ENCODE assay signal across 9 cellular contexts in genomic region chr3:86990734-86991481, GRCh38. TPM values are rescaled to one million over a fixed set of nuclear protein-coding genes. Genes with fewer than 3 reads are reported as not detected.
A peak's percentile ranks its signal among the peaks of the same experiment; 100 is the strongest.
DNase-seq lines count a peak whose midpoint lies in the region; ATAC-seq, FAIRE-seq and TF ChIP-seq lines count a peak whose summit lies in the region.
"Had no signal": no experiment of that assay in that cellular context is flagged by ENCODE, and none has a peak within 500 bp of the region (broad histone marks: within the 10 kb centered on the region; RNA-seq: fewer than 3 reads in every experiment).

Gene VGLL3 (minus strand): TSS chr3:86991149. CDS start chr3:86990743, 406 bp downstream.

- H3K4me1 ChIP-seq in Peyer's patch (peaks cover 0 to 6% (median 0%) of the 10 kb centered on the region in 4 donors), H1 (replicated peaks in 1 of 4; ENCODE audit: control insufficient read depth in 3 of 4, insufficient read depth in 4 of 4, low read length in 3 of 4) (peaks cover 0 to 6% (median 2%) of the 10 kb centered on the region in 4 experiments; a peak in 5 of 7 replicates), lung (ENCODE audit: control insufficient read depth in 2 of 2, insufficient read depth in 2 of 2, low read length in 2 of 2) (peaks cover 0 to 2% of the 10 kb centered on the region in 2 donors), thoracic aorta (ENCODE audit: control insufficient read depth in 1 of 2, low read depth in 2 of 2) (peaks cover 16 to 30% of the 10 kb centered on the region in 2 donors)

- peak; percentile 48 for FAIRE-seq in H54 (lab: Jason Lieb, UNC)
- peak; percentile 19 for FAIRE-seq in H1 (lab: Jason Lieb, UNC)

- peak within 1 kb of the TSS; percentile 14 for H3K4ac ChIP-seq in H1 (replicated peaks; ENCODE audit: insufficient read length, low read depth, low read length)

- H2BK20ac ChIP-seq in H1 (ENCODE audit: low read length): peak within 1 kb of the TSS; percentile 88; the same call in 1 of the 2 replicates

- no peak within 1 kb of the TSS for H4K5ac ChIP-seq in H1 (ENCODE audit: insufficient read length, low read depth, low read length)

- H3K27ac ChIP-seq in Peyer's patch (peak within 1 kb of the TSS; percentile 52 to 80 (median 58)), H1 (ENCODE audit: low read depth, low read length) (peak within 1 kb of the TSS; percentile 27; the same call in 1 of the 2 replicates), lung (ENCODE audit: low read depth in 1 of 2, low read length in 1 of 2) (peak within 1 kb of the TSS; percentile 71 to 88), thoracic aorta (peak within 1 kb of the TSS; percentile 78 to 86)
- H3K27ac ChIP-seq: HL-60 had no signal

- H3K56ac ChIP-seq in H1 (replicated peaks; ENCODE audit: insufficient read length, low read depth, low read length): peak within 1 kb of the TSS; percentile 53

- H2BK5ac ChIP-seq in H1 (ENCODE audit: low read depth, low read length): no peak within 1 kb of the TSS; the same call in 1 of the 2 replicates

- peak within 1 kb of the TSS in 3 of 4 experiments; percentile 31 to 52 (median 45); a peak in 5 of 7 replicates for H3K9ac ChIP-seq in H1 (replicated peaks in 1 of 4; ENCODE audit: extremely low read depth in 1 of 4, low read depth in 3 of 4, low read length in 3 of 4)

- H2BK120ac ChIP-seq in H1 (replicated peaks; ENCODE audit: low read depth, low read length): peak within 1 kb of the TSS; percentile 87

- peak; percentile 82 for ATAC-seq in lung (ENCODE audit: insufficient read depth, low FRiP score)
- ATAC-seq in thoracic aorta (ENCODE audit: insufficient number of reproducible peaks, low FRiP score, low read depth): peak; percentile 38
- ATAC-seq in GM21576 (IDR thresholded peaks at IDR 0.05; ENCODE audit: unreplicated experiment): no peak

- H3K79me2 ChIP-seq in H1 (ENCODE audit: control insufficient read depth in 1 of 2, insufficient read depth in 2 of 2, low read length in 2 of 2): peaks cover 0 to 10% of the 10 kb centered on the region in 2 experiments; a peak in 2 of 4 replicates

- peak in 1 of 2 experiments; percentile 39; a peak in 1 of 3 replicates for TF ChIP-seq EP300 in H1 (IDR thresholded peaks at IDR 0.05; ENCODE audit: borderline replicate concordance in 1 of 2, low read depth in 2 of 2, low read length in 2 of 2)

- peak within 1 kb of the TSS; percentile 86 for H4K8ac ChIP-seq in H1 (ENCODE audit: extremely low read depth, insufficient read depth, low read length)

- no peak within 1 kb of the TSS; the same call in 1 of the 2 replicates for H2AK5ac ChIP-seq in H1 (ENCODE audit: low read depth, low read length)

- H2AFZ ChIP-seq in H1 (ENCODE audit: low read length): peak within 1 kb of the TSS; percentile 89

- H3K4me2 ChIP-seq in H1 (ENCODE audit: insufficient read depth in 1 of 2, low read depth in 2 of 2, low read length in 2 of 2): peak within 1 kb of the TSS; percentile 88 to 96

- WGBS in H1 (ENCODE audit: extremely low coverage in 1 of 2, insufficient coverage in 1 of 2, insufficient read length in 1 of 2, insufficient replicate concordance in 2 of 2, low coverage in 1 of 2, low lambda C conversion rate in 2 of 2, missing lambda C conversion rate in 1 of 2), 2 experiments: 1% methylated on average over 54 of the region's 77 CpGs; no CpG with 5 or more reads in 1 of the 2 experiments
- WGBS in lung, 2 donors: 1% methylated on average over 65 to 77 of the region's 77 CpGs

- peak within 1 kb of the TSS; percentile 36; the same call in 1 of the 2 replicates for H2BK15ac ChIP-seq in H1 (ENCODE audit: low read length)

- H3K23ac ChIP-seq in H1 (ENCODE audit: insufficient read length): no peak within 1 kb of the TSS

- peak; percentile 2 to 24; a peak in 1 of 4 replicates for TF ChIP-seq RAD21 in H1 (IDR thresholded peaks at IDR 0.05 in 1 of 2, conservative IDR thresholded peaks at IDR 0.05 in 1 of 2; ENCODE audit: low read depth in 2 of 2, low read length in 2 of 2)

- DNase-seq in BJ (ENCODE audit: low read depth): peak; percentile 43
- no peak for DNase-seq in H54 (ENCODE audit: insufficient read length, low spot score)
- DNase-seq in Peyer's patch: peak in 2 of 3 donors; percentile 54 to 55
- DNase-seq in H1 (ENCODE audit: low read depth in 1 of 2, low spot score in 2 of 2): peak; percentile 82 to 88
- peak; percentile 60 for DNase-seq in lung (ENCODE audit: low spot score)
- peak; percentile 21 for DNase-seq in thoracic aorta (ENCODE audit: low spot score)
- DNase-seq in NCI-H1694 treated with DMSO at 0.1 percent for 48 hours (lab: John Stamatoyannopoulos, UW): no peak

- H2BK12ac ChIP-seq in H1 (ENCODE audit: low read depth, low read length): peak within 1 kb of the TSS; percentile 78; the same call in 1 of the 2 replicates

- CTCF ChIA-PET in BJ (lab: Yijun Ruan, JAX) (interaction anchor here (0.9 to 3.5 kb wide), 6 partner anchors 92 to 218 kb away, joined by 3 to 19 read pairs (median 3); no protein-coding TSS in a partner anchor), H1 (lab: Charles Lee; ENCODE audit: partially characterized antibody) (interaction anchor here (0.8 to 1.3 kb wide), 3 partner anchors 20 to 89 kb away, joined by 3 to 4 read pairs (median 3); no protein-coding TSS in a partner anchor)

- no peaks in the 10 kb centered on the region; the same call in 1 of the 2 replicates for H3K79me1 ChIP-seq in H1 (ENCODE audit: low read depth, low read length)

- peaks cover 10% of the 10 kb centered on the region for H3K23me2 ChIP-seq in H1 (ENCODE audit: low read depth, low read length)

- H3K14ac ChIP-seq in H1 (ENCODE audit: insufficient read length): peak within 1 kb of the TSS; percentile 27

- TF ChIP-seq POLR2A in H54 (IDR thresholded peaks at IDR 0.05; ENCODE audit: low read depth, low read length): no peak
- no peak for TF ChIP-seq POLR2A in Peyer's patch (IDR thresholded peaks at IDR 0.05)
- peak in 1 of 2 experiments; percentile 48; a peak in 1 of 3 replicates for TF ChIP-seq POLR2A in H1 (IDR thresholded peaks at IDR 0.05; ENCODE audit: control extremely low read depth in 1 of 2, low read depth in 2 of 2, low read length in 2 of 2)

- H4K20me1 ChIP-seq in H1 (replicated peaks in 1 of 2; ENCODE audit: control insufficient read depth in 1 of 2, insufficient read depth in 2 of 2, low read length in 2 of 2): no peaks in the 10 kb centered on the region

- POLR2A ChIA-PET in BJ (lab: Charles Lee) (interaction anchor here (0.6 kb wide), 1 partner anchor 98 kb away, joined by 4 read pairs; no protein-coding TSS in a partner anchor), H1 (lab: Charles Lee; ENCODE audit: partially characterized antibody) (interaction anchor here (0.6 kb wide), 1 partner anchor 47 kb away, joined by 3 read pairs; no protein-coding TSS in a partner anchor)

- H3K9me3 ChIP-seq in Peyer's patch: no peaks in the 10 kb centered on the region
- H3K9me3 ChIP-seq in H1 (ENCODE audit: insufficient read depth in 2 of 2, low read depth in 1 of 2, low read length in 1 of 2): no peaks in the 10 kb centered on the region
- no peaks in the 10 kb centered on the region for H3K9me3 ChIP-seq in lung (ENCODE audit: control insufficient read depth in 2 of 2, insufficient read depth in 1 of 2, low read length in 1 of 2)
- H3K9me3 ChIP-seq in thoracic aorta: no peaks in the 10 kb centered on the region

- H3K4me3 ChIP-seq in BJ (ENCODE audit: low read depth, low read length): peak within 1 kb of the TSS; percentile 88
- H3K4me3 ChIP-seq in Peyer's patch: peak within 1 kb of the TSS; percentile 32 to 60 (median 46)
- H3K4me3 ChIP-seq in H1 (ENCODE audit: extremely low read depth in 1 of 4, insufficient read depth in 2 of 4, low read depth in 3 of 4, low read length in 4 of 4): peak within 1 kb of the TSS; percentile 70 to 80 (median 77)
- peak within 1 kb of the TSS; percentile 71 for H3K4me3 ChIP-seq in lung
- peak within 1 kb of the TSS; percentile 80 for H3K4me3 ChIP-seq in thoracic aorta

- peak within 1 kb of the TSS; percentile 38 for H3K18ac ChIP-seq in H1 (ENCODE audit: extremely low read depth, low read length)

- TF ChIP-seq CTCF in BJ (IDR thresholded peaks at IDR 0.05; ENCODE audit: insufficient read depth, low read depth, low read length): peak; percentile 58
- no peak for TF ChIP-seq CTCF in Peyer's patch (IDR thresholded peaks at IDR 0.05)
- TF ChIP-seq CTCF in H1 (IDR thresholded peaks at IDR 0.05; ENCODE audit: control extremely low read depth in 1 of 3, insufficient read depth in 1 of 3, low read depth in 1 of 3, low read length in 3 of 3): peak in 1 of 3 experiments; percentile 39; a peak in 1 of 4 replicates
- no peak for TF ChIP-seq CTCF in lung (IDR thresholded peaks at IDR 0.05; ENCODE audit: control extremely low read depth, extremely low read depth)
- TF ChIP-seq CTCF in thoracic aorta (IDR thresholded peaks at IDR 0.05): peak; percentile 30

- H3K36me3 ChIP-seq in BJ (ENCODE audit: control insufficient read depth, insufficient read depth, low read length) (no peaks in the 10 kb centered on the region), Peyer's patch (no peaks in the 10 kb centered on the region), H1 (ENCODE audit: control insufficient read depth in 2 of 4, insufficient read depth in 4 of 4, low read length in 3 of 4) (no peaks in the 10 kb centered on the region), lung (ENCODE audit: control insufficient read depth in 2 of 2, insufficient read depth in 2 of 2, low read length in 2 of 2) (no peaks in the 10 kb centered on the region), thoracic aorta (no peaks in the 10 kb centered on the region)

- no peaks in the 10 kb centered on the region for H3K27me3 ChIP-seq in BJ (ENCODE audit: control insufficient read depth, insufficient read depth, low read length)
- peaks cover 0 to 8% of the 10 kb centered on the region in 2 donors for H3K27me3 ChIP-seq in Peyer's patch
- peaks cover 0 to 8% (median 3%) of the 10 kb centered on the region in 4 experiments; a peak in 4 of 7 replicates for H3K27me3 ChIP-seq in H1 (replicated peaks in 1 of 4; ENCODE audit: control insufficient read depth in 3 of 4, extremely low read depth in 1 of 4, insufficient read depth in 3 of 4, low read length in 3 of 4)
- no peaks in the 10 kb centered on the region for H3K27me3 ChIP-seq in lung (ENCODE audit: control insufficient read depth, insufficient read depth)
- H3K27me3 ChIP-seq in thoracic aorta (replicated peaks; ENCODE audit: insufficient read depth): no peaks in the 10 kb centered on the region

- peak within 1 kb of the TSS; percentile 54 for H4K91ac ChIP-seq in H1 (replicated peaks; ENCODE audit: insufficient read length, low read length)

RNA-seq across cellular contexts. Expression of gene VGLL3, which starts in this region (rescaled TPM):
- polyA plus RNA-seq in BJ (2011; rRNA removed): 59.3 and 98.8 TPM in 2 replicates
- 124 and 226 TPM in 2 replicates for polyA minus RNA-seq in BJ (2011; rRNA and poly(A)+ RNA removed)
- 1 to 10 TPM; 1.1 to 9.2 (median 4.6) TPM for total RNA-seq in Peyer's patch
- total RNA-seq in H1 (2021; fragmentation: NEBNext Ultra II Directional; extraction: Animal tissue kit (Norgen Biotek cat#: 25700)): 13.4 and 21.6 TPM in 2 replicates
- polyA plus RNA-seq in H1 (2011; rRNA removed): 21.6 and 24.2 TPM in 2 replicates
- 6.0 TPM for polyA plus RNA-seq in H1 (2011; cell fraction: cytosol; rRNA removed)
- polyA plus RNA-seq in H1 (2011; cell fraction: nucleus; rRNA removed): 17.2 TPM
- 5.3 to 10.0 TPM (median 7.6 TPM) in 4 replicates for polyA plus RNA-seq in H1 (2012, experiment 1 of 2)
- polyA plus RNA-seq in H1 (2012, experiment 2 of 2): 0.24 TPM
- 7.6 TPM for polyA plus RNA-seq in H1 (2013, experiment 1 of 2)
- polyA plus RNA-seq in H1 (2013, experiment 2 of 2): 6.5 TPM
- polyA minus RNA-seq in H1 (2011; rRNA and poly(A)+ RNA removed): 44.5 and 69.7 TPM in 2 replicates
- polyA minus RNA-seq in H1 (2011; cell fraction: cytosol; rRNA and poly(A)+ RNA removed): 3.0 TPM
- polyA minus RNA-seq in H1 (2011; cell fraction: nucleus; rRNA and poly(A)+ RNA removed): 18.2 TPM
- 10 to 100 TPM; 32.8 to 49.2 TPM for total RNA-seq in lung
- polyA plus RNA-seq in lung: 1 to 10 TPM; 4.3 to 7.4 TPM
- total RNA-seq in thoracic aorta: 10 to 100 TPM; 45.6 to 80.0 TPM

Comparison
In these comparisons a context has a peak if more than half of its experiments do, and no peak if none do; other contexts are left out.
1. DNase-seq: peak in BJ (single experiment), Peyer's patch (2 of 3), H1 (2 of 2), lung (single experiment) and thoracic aorta (single experiment); none in H54 (single experiment) and NCI-H1694 treated with DMSO at 0.1 percent for 48 hours (single experiment).
2. CTCF ChIP-seq: peak in BJ (single experiment) and thoracic aorta (single experiment); none in Peyer's patch (0 of 6) and lung (single experiment).
3. H3K27ac ChIP-seq: peak in every context shown above with its lines; median percentile 82 in thoracic aorta; 80 in lung; 58 in Peyer's patch; 27 in H1.
4. Peak in every context shown above with its lines, with median percentiles within 50 percentile points of each other: H3K4me3 ChIP-seq.